10 cellular contexts compared by ENCODE assay signal in the genomic region with DNA sequence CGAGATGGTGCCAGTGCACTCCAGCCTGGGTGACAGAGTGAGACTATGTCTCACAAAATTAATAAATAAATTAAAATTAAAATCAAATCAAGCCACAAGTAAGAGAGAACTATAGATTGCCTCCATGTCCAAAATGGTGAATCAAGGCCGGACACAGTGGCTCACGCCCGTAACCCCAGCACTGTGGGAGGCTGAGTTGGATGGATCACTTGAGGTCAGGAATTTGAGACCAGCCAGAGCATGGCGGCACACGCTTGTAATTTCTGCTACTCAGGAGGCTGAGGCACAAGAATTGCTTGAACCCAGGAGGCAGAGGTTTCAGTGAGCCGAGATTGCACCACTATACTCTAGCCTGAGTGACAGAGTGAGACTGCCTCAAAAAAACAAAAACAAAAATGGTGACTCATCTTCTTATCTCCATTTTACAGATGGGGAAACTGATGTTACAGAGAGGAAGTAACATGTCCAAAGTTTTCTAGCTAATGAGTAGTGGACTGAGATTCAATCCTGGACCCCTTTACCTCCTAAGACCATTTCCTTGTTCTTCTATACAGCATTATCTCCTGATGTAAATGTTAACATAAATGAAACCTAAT.
A peak's percentile ranks its signal among the peaks of the same experiment; 100 is the strongest.
DNase-seq lines count a peak whose midpoint lies in the region; ATAC-seq, FAIRE-seq and TF ChIP-seq lines count a peak whose summit lies in the region.
"Had no signal": no experiment of that assay in that cellular context is flagged by ENCODE, and none has a peak within 500 bp of the region (broad histone marks: within the 10 kb centered on the region; RNA-seq: fewer than 3 reads in every experiment).

No MANE protein-coding gene starts in this region.

- POLR2A ChIA-PET in Panc1 (lab: Charles Lee): interaction anchor here (0.5 kb wide), 1 partner anchor 167 kb away, joined by 8 read pairs; no protein-coding TSS in a partner anchor
- POLR2A ChIA-PET in endothelial cell of umbilical vein (lab: Charles Lee): no interaction called here

- DNase-seq in Daoy (ENCODE audit: low read depth): peak; percentile 27
- no peak for DNase-seq in Panc1 (ENCODE audit: low read depth, low spot score)
- peak; percentile 67 for DNase-seq in endothelial cell of umbilical vein (ENCODE audit: low read depth, low spot score)
- no peak for DNase-seq in sigmoid colon
- no peak for DNase-seq in putamen (ENCODE audit: low spot score)
- DNase-seq in HCEC 1CT: no peak
- DNase-seq in adrenal gland: no peak
- DNase-seq: NCI-H1105 had no signal

- peak overlapping the region; percentile 45 for H3K4me2 ChIP-seq in endothelial cell of umbilical vein (ENCODE audit: insufficient read depth, low read length)

- H3K9me3 ChIP-seq in Panc1 (ENCODE audit: control insufficient read depth, insufficient read depth, low read depth, low read length) (no peaks in the 10 kb centered on the region), endothelial cell of umbilical vein (replicated peaks; ENCODE audit: control insufficient read depth, insufficient read depth, low read length) (no peaks in the 10 kb centered on the region), sigmoid colon (no peaks in the 10 kb centered on the region), adrenal gland (replicated peaks in 1 of 3) (no peaks in the 10 kb centered on the region)

- H4K20me1 ChIP-seq in endothelial cell of umbilical vein (replicated peaks; ENCODE audit: control insufficient read depth, extremely low read depth, insufficient read depth, low read length): no peaks in the 10 kb centered on the region

- peak overlapping the region; percentile 79 for H2AFZ ChIP-seq in endothelial cell of umbilical vein (ENCODE audit: low read depth, low read length)

- H3K9me1 ChIP-seq in endothelial cell of umbilical vein (replicated peaks; ENCODE audit: control insufficient read depth, extremely low read depth, insufficient read depth, low read length): no peaks in the 10 kb centered on the region

- no peak for TF ChIP-seq POLR2A in endothelial cell of umbilical vein (IDR thresholded peaks at IDR 0.05; ENCODE audit: low read depth, low read length)
- no peak for TF ChIP-seq POLR2A in sigmoid colon (IDR thresholded peaks at IDR 0.05)
- no peak for TF ChIP-seq POLR2A in adrenal gland (IDR thresholded peaks at IDR 0.05)

- H3K79me2 ChIP-seq in endothelial cell of umbilical vein (ENCODE audit: control insufficient read depth, insufficient read depth, low read length): no peaks in the 10 kb centered on the region

- H3K9ac ChIP-seq in endothelial cell of umbilical vein (replicated peaks; ENCODE audit: extremely low read depth, insufficient read depth, low read length): peak overlapping the region; percentile 77

- H3K27me3 ChIP-seq in Panc1 (ENCODE audit: control insufficient read depth, insufficient read depth, low read length) (no peaks in the 10 kb centered on the region), endothelial cell of umbilical vein (ENCODE audit: control insufficient read depth in 2 of 2, insufficient read depth in 2 of 2, low read length in 2 of 2) (no peaks in the 10 kb centered on the region), sigmoid colon (no peaks in the 10 kb centered on the region), adrenal gland (no peaks in the 10 kb centered on the region)

- 94% methylated on average over 7 of the region's 7 CpGs for WGBS in sigmoid colon, 2 donors
- 63 to 92% (median 85%) methylated on average over 7 of the region's 7 CpGs for WGBS in adrenal gland, 4 donors

- TF ChIP-seq CTCF in Panc1 (IDR thresholded peaks at IDR 0.05) (no peak), endothelial cell of umbilical vein (IDR thresholded peaks at IDR 0.05; ENCODE audit: extremely low read depth in 1 of 2, insufficient read depth in 1 of 2, low read depth in 1 of 2, low read length in 2 of 2) (no peak), sigmoid colon (IDR thresholded peaks at IDR 0.05) (no peak), adrenal gland (IDR thresholded peaks at IDR 0.05) (no peak)

- dilution Hi-C loops in endothelial cell of umbilical vein (cut with MboI; ENCODE audit: extremely low pct_ligation_motif_present, low sequenced_read_pairs): no loop called here

- BruUV-seq in Panc1 (replicated peaks; lab: Mats Ljungman, UMichigan) (no TSS peak), endothelial cell of umbilical vein (replicated peaks; lab: Mats Ljungman, UMichigan) (no TSS peak)

- FAIRE-seq in endothelial cell of umbilical vein (lab: Jason Lieb, UNC): peak; percentile 84

- H3K27ac ChIP-seq in Panc1 (ENCODE audit: low read length): peak overlapping the region; percentile 80
- H3K27ac ChIP-seq in endothelial cell of umbilical vein (ENCODE audit: insufficient read depth, low read depth, low read length): peak overlapping the region; percentile 95
- peak overlapping the region; percentile 72 to 81 (median 78) for H3K27ac ChIP-seq in sigmoid colon
- peak overlapping the region in 2 of 5 donors; percentile 6 to 84 for H3K27ac ChIP-seq in adrenal gland

- peaks cover 26% of the 10 kb centered on the region for H3K4me1 ChIP-seq in Panc1 (ENCODE audit: control insufficient read depth, insufficient read depth, low read length)
- peaks cover 25% of the 10 kb centered on the region for H3K4me1 ChIP-seq in endothelial cell of umbilical vein (ENCODE audit: control insufficient read depth, extremely low read depth, insufficient read depth, low read length)
- H3K4me1 ChIP-seq in sigmoid colon: peaks cover 0 to 46% (median 33%) of the 10 kb centered on the region in 4 donors
- peaks cover 19 to 22% of the 10 kb centered on the region in 2 donors for H3K4me1 ChIP-seq in adrenal gland (replicated peaks in 1 of 2)

- H3K4me3 ChIP-seq in Panc1 (ENCODE audit: low read depth in 2 of 2, low read length in 2 of 2): no peak overlapping the region
- no peak overlapping the region for H3K4me3 ChIP-seq in endothelial cell of umbilical vein (replicated peaks in 1 of 3; ENCODE audit: insufficient read depth in 1 of 3, low read depth in 1 of 3, low read length in 3 of 3)
- H3K4me3 ChIP-seq in sigmoid colon: no peak overlapping the region
- no peak overlapping the region for H3K4me3 ChIP-seq in adrenal gland

- intact Hi-C loops in Panc1 (cut with micrococcal nuclease; ENCODE audit: unreplicated experiment) (no loop called here), endothelial cell of umbilical vein (cut with micrococcal nuclease) (loop anchor here (2.0 to 5.0 kb wide), 2 partner anchors 45 to 361 kb away; no protein-coding TSS in a partner anchor), sigmoid colon (cut with DNase I) (no loop called here), adrenal gland (cut with DNase I) (no loop called here)

- no peaks in the 10 kb centered on the region for H3K36me3 ChIP-seq in Panc1 (ENCODE audit: control insufficient read depth, insufficient read depth, low read length)
- H3K36me3 ChIP-seq in endothelial cell of umbilical vein (ENCODE audit: control insufficient read depth in 2 of 2, extremely low read depth in 1 of 2, insufficient read depth in 2 of 2, low read length in 2 of 2): no peaks in the 10 kb centered on the region
- H3K36me3 ChIP-seq in sigmoid colon: no peaks in the 10 kb centered on the region
- H3K36me3 ChIP-seq in adrenal gland (replicated peaks in 1 of 2): no peaks in the 10 kb centered on the region

- no peak for TF ChIP-seq EP300 in sigmoid colon (IDR thresholded peaks at IDR 0.05)

- in situ Hi-C loops in Panc1 (cut with HindIII; ENCODE audit: low pct_unique_long_range_greater_than_20kb, low sequenced_read_pairs): no loop called here

- ATAC-seq in Panc1 (no peak), HG02870 (IDR thresholded peaks at IDR 0.05; ENCODE audit: unreplicated experiment) (no peak)
- ATAC-seq: HCT116 had no signal

- CTCF ChIA-PET in Panc1 (lab: Charles Lee) (no interaction called here), endothelial cell of umbilical vein (lab: Charles Lee) (interaction anchor here (0.9 to 3.2 kb wide), 5 partner anchors 15 to 128 kb away, joined by 3 to 24 read pairs (median 4); a partner anchor contains a TSS)

TF ChIP-seq in endothelial cell of umbilical vein, 7 proteins besides CTCF, POLR2A, EP300 and RAD21:
- TF ChIP-seq JUN (IDR thresholded peaks at IDR 0.05; ENCODE audit: borderline replicate concordance, insufficient read depth, insufficient read length, low read depth) (peak; percentile 76), EZH2 (IDR thresholded peaks at IDR 0.05; ENCODE audit: borderline replicate concordance, low read depth, low read length, severe bottlenecking) (no peak), GATA2 (IDR thresholded peaks at IDR 0.05; ENCODE audit: insufficient read depth, insufficient read length, low read depth, low read length) (peak; percentile 72), FOS (IDR thresholded peaks at IDR 0.05; ENCODE audit: borderline replicate concordance, insufficient read depth, low read length) (peak; percentile 45)

Comparison
In these comparisons a context has a peak if more than half of its experiments do, and no peak if none do; other contexts are left out.
1. DNase-seq: peak in Daoy (single experiment) and endothelial cell of umbilical vein (single experiment); none in Panc1 (single experiment), sigmoid colon (single experiment), putamen (single experiment), HCEC 1CT (single experiment) and adrenal gland (0 of 7).